10 cellular contexts compared by ENCODE assay signal in genomic region chr5:97192580-97193421, GRCh38. TPM values are rescaled to one million over a fixed set of nuclear protein-coding genes. Genes with fewer than 3 reads are reported as not detected.
DNase-seq lines count a peak whose midpoint lies in the region; ATAC-seq and TF ChIP-seq lines count a peak whose summit lies in the region.
"Had no signal": no experiment of that assay in that cellular context is flagged by ENCODE, and none has a peak within 500 bp of the region (broad histone marks: within the 10 kb centered on the region; RNA-seq: fewer than 3 reads in every experiment).

No MANE protein-coding gene starts in this region.

- DNase-seq in COLO668 (lab: John Stamatoyannopoulos, UW; ENCODE audit: unreplicated experiment) (peak; percentile 58), chondrocyte (ENCODE audit: low spot score) (peak; percentile 88), RWPE1 (ENCODE audit: low spot score) (no peak), T-helper 17 cell (no peak)
- DNase-seq in activated T-cell treated with anti-CD3 and anti-CD28 coated beads, Interleukin-2, amount 50 U/mL, for 24 hours, result no peak
- DNase-seq in stimulated activated CD4-positive, alpha-beta T cell treated with anti-CD3 and anti-CD28 coated beads, Interleukin-2, amount 100 ng/mL, for 48 hours, result no peak
- DNase-seq: effector CD4-positive, alpha-beta T cell; Kasumi-1 had no signal

- H3K4me3 Mint-ChIP-seq in chondrocyte (ENCODE audit: unreplicated experiment) (peak overlapping the region; percentile 63), T-helper 17 cell (no peak overlapping the region)
- H3K4me3 Mint-ChIP-seq in activated T-cell treated with anti-CD3 and anti-CD28 coated beads, Interleukin-2, amount 50 U/mL, for 24 hours, result no peak overlapping the region

- no peak overlapping the region for H3K27ac ChIP-seq in RWPE1

- H3K36me3 Mint-ChIP-seq in chondrocyte (ENCODE audit: low read depth) (peaks cover 3% of the 10 kb centered on the region), T-helper 17 cell (ENCODE audit: low read depth) (peaks cover 12% of the 10 kb centered on the region)
- no peaks in the 10 kb centered on the region for H3K36me3 Mint-ChIP-seq in activated T-cell treated with anti-CD3 and anti-CD28 coated beads, Interleukin-2, amount 50 U/mL, for 24 hours (ENCODE audit: low read depth)

- H3K9me3 Mint-ChIP-seq in chondrocyte (ENCODE audit: low read depth), result peaks cover 22% of the 10 kb centered on the region
- H3K9me3 Mint-ChIP-seq in activated T-cell treated with anti-CD3 and anti-CD28 coated beads, Interleukin-2, amount 50 U/mL, for 24 hours, result peaks cover 8% of the 10 kb centered on the region

- ATAC-seq in GM21447 (IDR thresholded peaks at IDR 0.05; ENCODE audit: unreplicated experiment) (peak; percentile 84), HG03565 (IDR thresholded peaks at IDR 0.05; ENCODE audit: unreplicated experiment) (peak; percentile 80), T-helper 17 cell (no peak)

- H3K27ac Mint-ChIP-seq in chondrocyte (ENCODE audit: unreplicated experiment) (peak overlapping the region; percentile 91), T-helper 17 cell (no peak overlapping the region)
- no peak overlapping the region for H3K27ac Mint-ChIP-seq in activated T-cell treated with anti-CD3 and anti-CD28 coated beads, Interleukin-2, amount 50 U/mL, for 24 hours

- CTCF ChIA-PET in RWPE1 (lab: Yijun Ruan, JAX), result no interaction called here

- H3K27me3 Mint-ChIP-seq in chondrocyte (ENCODE audit: low read depth) (no peaks in the 10 kb centered on the region), T-helper 17 cell (no peaks in the 10 kb centered on the region)
- peaks cover 5% of the 10 kb centered on the region for H3K27me3 Mint-ChIP-seq in activated T-cell treated with anti-CD3 and anti-CD28 coated beads, Interleukin-2, amount 50 U/mL, for 24 hours

- POLR2A ChIA-PET in RWPE1 (lab: Yijun Ruan, JAX; ENCODE audit: low non-redundant PET), result no interaction called here

- peaks cover 3% of the 10 kb centered on the region for H3K9me3 ChIP-seq in T-helper 17 cell (ENCODE audit: control insufficient read depth, low read length, poor library complexity, severe bottlenecking)

- H3K4me1 Mint-ChIP-seq in chondrocyte (ENCODE audit: low read depth), result peaks cover 32% of the 10 kb centered on the region
- H3K4me1 Mint-ChIP-seq in activated T-cell treated with anti-CD3 and anti-CD28 coated beads, Interleukin-2, amount 50 U/mL, for 24 hours (ENCODE audit: low read depth), result peaks cover 9% of the 10 kb centered on the region
- peaks cover 10% of the 10 kb centered on the region for H3K4me1 Mint-ChIP-seq in T-helper 17 cell

- TF ChIP-seq CTCF in chondrocyte (IDR thresholded peaks at IDR 0.05) (no peak), RWPE1 (conservative IDR thresholded peaks at IDR 0.05; ENCODE audit: low read depth) (no peak)

RNA-seq across cellular contexts. Expression of gene RIOK2, which starts 9.8 kb away (rescaled TPM):
- total RNA-seq in chondrocyte (29.6 to 40.7 TPM (median 35.6 TPM) in 3 replicates), T-helper 17 cell (10 to 100 TPM; 16.9 to 27.2 TPM)

RNA-seq across cellular contexts. Expression of gene LIX1, which starts 50.4 kb away (rescaled TPM):
- total RNA-seq in chondrocyte, result 0.12 to 0.20 TPM in 2 of 3 replicates, not detected in the other
- not detected for total RNA-seq in T-helper 17 cell

Comparison
In these comparisons a context has a peak if more than half of its experiments do, and no peak if none do; other contexts are left out.
1. DNase-seq: peak in COLO668 (single experiment) and chondrocyte (single experiment); none in activated T-cell treated with anti-CD3 and anti-CD28 coated beads, Interleukin-2, amount 50 U/mL, for 24 hours (single experiment), RWPE1 (single experiment), stimulated activated CD4-positive, alpha-beta T cell treated with anti-CD3 and anti-CD28 coated beads, Interleukin-2, amount 100 ng/mL, for 48 hours (0 of 2) and T-helper 17 cell (0 of 3).